In the genomic region with DNA sequence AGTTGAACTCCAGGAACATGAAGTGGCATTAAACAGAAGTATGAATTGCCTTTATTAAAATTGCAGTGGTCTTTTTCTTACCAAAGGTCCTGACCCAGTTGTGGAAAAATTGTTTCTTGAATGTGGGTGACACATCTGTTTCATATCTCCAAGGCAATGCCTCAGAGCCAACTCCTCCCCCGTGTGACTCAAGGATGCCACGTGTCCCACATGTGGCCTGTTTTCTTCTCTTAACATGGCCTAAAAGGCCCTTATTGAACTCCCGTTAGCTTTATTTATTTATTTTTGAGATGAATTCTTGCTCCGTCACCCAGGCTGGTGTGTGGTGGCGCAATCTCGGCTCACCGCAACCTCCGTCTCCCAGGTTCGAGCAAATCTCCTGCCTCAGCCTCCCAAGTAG, we compare ENCODE assay signal across 13 cellular contexts.
DNase-seq lines count a peak whose midpoint lies in the region; ATAC-seq and TF ChIP-seq lines count a peak whose summit lies in the region.
"Had no signal": no experiment of that assay in that cellular context is flagged by ENCODE, and none has a peak within 500 bp of the region (broad histone marks: within the 10 kb centered on the region; RNA-seq: fewer than 3 reads in every experiment).

No MANE protein-coding gene starts in this region.

- no peaks in the 10 kb centered on the region for H3K36me3 ChIP-seq in MG63
- H3K36me3 ChIP-seq: colonic mucosa had no signal

- peak; percentile 50 for DNase-seq in ELR (ENCODE audit: low read depth)
- DNase-seq in MG63, result peak; percentile 15
- DNase-seq in fibroblast of mammary gland (ENCODE audit: low read depth), result peak; percentile 97
- DNase-seq in stimulated activated CD4-positive, alpha-beta T cell treated with anti-CD3 and anti-CD28 coated beads, Interleukin-15, amount 100 ng/mL, for 24 hours, result peak; percentile 58
- DNase-seq in left lobe of liver (ENCODE audit: low spot score), result no peak
- no peak for DNase-seq in activated gamma-delta T cell (lab: John Stamatoyannopoulos, UW)
- DNase-seq in NCI-H1092 treated with DMSO at 0.1 percent for 48 hours (lab: John Stamatoyannopoulos, UW), result no peak
- DNase-seq: activated CD8-positive, alpha-beta memory T cell treated with anti-CD3 and anti-CD28 coated beads, Interleukin-2, amount 10 ng/mL, durations not matched to agents 7 days and 5 days; colonic mucosa; hippocampal formation; NCI-H187; small intestine; T-helper 1 cell had no signal

- H3K4me3 ChIP-seq in MG63 (no peak overlapping the region), fibroblast of mammary gland (ENCODE audit: control insufficient read depth, low read depth, low read length) (no peak overlapping the region)
- H3K4me3 ChIP-seq: colonic mucosa had no signal

- ATAC-seq in left lobe of liver, result no peak
- ATAC-seq: activated CD8-positive, alpha-beta memory T cell treated with anti-CD3 and anti-CD28 coated beads, Interleukin-2, amount 10 ng/mL, durations not matched to agents 7 days and 5 days had no signal

- no peaks in the 10 kb centered on the region for H3K9me3 ChIP-seq in MG63
- H3K9me3 ChIP-seq: colonic mucosa had no signal

- no peak for TF ChIP-seq CTCF in fibroblast of mammary gland (conservative IDR thresholded peaks at IDR 0.05; ENCODE audit: control insufficient read depth, insufficient read depth, low read depth, low read length)

- H3K27me3 ChIP-seq in MG63, result no peaks in the 10 kb centered on the region
- H3K27me3 ChIP-seq: colonic mucosa had no signal

Comparison
In these comparisons a context has a peak if more than half of its experiments do, and no peak if none do; other contexts are left out.
1. DNase-seq: peak in ELR (single experiment), MG63 (single experiment), fibroblast of mammary gland (single experiment) and stimulated activated CD4-positive, alpha-beta T cell treated with anti-CD3 and anti-CD28 coated beads, Interleukin-15, amount 100 ng/mL, for 24 hours (single experiment); none in left lobe of liver (single experiment), activated gamma-delta T cell (single experiment) and NCI-H1092 treated with DMSO at 0.1 percent for 48 hours (single experiment).